ENCODE assay signal across 9 cellular contexts in genomic region chr16:19138601-19139000, GRCh38. TPM values are rescaled to one million over a fixed set of nuclear protein-coding genes. Genes with fewer than 3 reads are reported as not detected.
DNase-seq lines count a peak whose midpoint lies in the region; ATAC-seq and TF ChIP-seq lines count a peak whose summit lies in the region.
"Had no signal": no experiment of that assay in that cellular context is flagged by ENCODE, and none has a peak within 500 bp of the region (broad histone marks: within the 10 kb centered on the region; RNA-seq: fewer than 3 reads in every experiment).

No MANE protein-coding gene starts in this region.

- peak; percentile 71 for DNase-seq in Daoy (ENCODE audit: low read depth)
- DNase-seq in NCI-H748 (lab: John Stamatoyannopoulos, UW; ENCODE audit: unreplicated experiment), result peak; percentile 58
- DNase-seq in fibroblast of gingiva (ENCODE audit: low read depth), result peak; percentile 94
- no peak for DNase-seq in HuH-7 (ENCODE audit: low spot score)
- no peak for DNase-seq in HUDEP-2 (lab: John Stamatoyannopoulos, UW; ENCODE audit: unreplicated experiment in 76 of 76)

- H3K36me3 ChIP-seq in parathyroid adenoma (ENCODE audit: control insufficient read depth, insufficient read depth, low read length), result no peaks in the 10 kb centered on the region

- H3K27me3 ChIP-seq in parathyroid adenoma (ENCODE audit: control insufficient read depth, insufficient read depth, low read length), result no peaks in the 10 kb centered on the region

- no peak overlapping the region for H3K4me3 ChIP-seq in parathyroid adenoma (ENCODE audit: low read depth, low read length)
- H3K4me3 ChIP-seq: GM12878 had no signal

- no peak overlapping the region for H3K4me2 ChIP-seq in parathyroid adenoma (ENCODE audit: low read length)

- H3K4me1 ChIP-seq in parathyroid adenoma, result no peaks in the 10 kb centered on the region

- H3K79me2 ChIP-seq in parathyroid adenoma, result no peaks in the 10 kb centered on the region

- no peak for ATAC-seq in GM21825 (IDR thresholded peaks at IDR 0.05; ENCODE audit: unreplicated experiment)
- ATAC-seq in HG03139 (IDR thresholded peaks at IDR 0.05; ENCODE audit: unreplicated experiment), result no peak
- ATAC-seq: GM12878 had no signal

- H3K9ac ChIP-seq in parathyroid adenoma, result no peak overlapping the region

- peak overlapping the region; percentile 48 for H2AFZ ChIP-seq in parathyroid adenoma

- H3K9me3 ChIP-seq in parathyroid adenoma (ENCODE audit: control insufficient read depth, low read length), result no peaks in the 10 kb centered on the region

- no peak for TF ChIP-seq CTCF in parathyroid adenoma (IDR thresholded peaks at IDR 0.05)

- H3K27ac ChIP-seq in parathyroid adenoma, result no peak overlapping the region

RNA-seq across cellular contexts. Expression of gene ITPRIPL2, which starts 24.8 kb away (rescaled TPM):
- total RNA-seq in Daoy (2014; rRNA removed; shearing (Covaris generic)), result 17.8 and 19.5 TPM in 2 replicates

RNA-seq across cellular contexts. Expression of gene SYT17, which starts 29.4 kb away (rescaled TPM):
- 0.83 and 3.8 TPM in 2 replicates for total RNA-seq in Daoy (2014; rRNA removed; shearing (Covaris generic))

Comparison
In these comparisons a context has a peak if more than half of its experiments do, and no peak if none do; other contexts are left out.
1. DNase-seq: peak in Daoy (single experiment), NCI-H748 (single experiment) and fibroblast of gingiva (single experiment); none in HuH-7 (single experiment) and HUDEP-2 (0 of 76).